In the genomic region with DNA sequence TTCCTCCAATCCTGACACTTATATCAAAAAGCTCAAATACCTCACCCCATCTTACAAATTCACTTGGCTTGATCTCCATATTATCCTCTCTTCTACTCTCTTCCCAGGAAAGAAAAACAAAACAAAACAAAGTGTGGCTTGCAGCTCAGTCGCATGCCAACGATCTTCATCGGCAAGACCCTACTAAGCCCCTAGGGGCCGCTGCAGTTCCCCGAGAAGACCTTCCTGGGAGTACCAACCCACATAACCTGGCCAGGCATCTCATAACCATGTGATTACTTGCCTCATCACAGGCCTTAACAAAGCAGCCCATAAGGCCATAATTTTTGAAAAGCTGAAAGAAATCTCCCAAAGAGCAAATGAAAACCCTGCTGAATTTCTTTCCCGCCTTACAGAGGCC, we compare ENCODE assay signal across 8 cellular contexts.
DNase-seq lines count a peak whose midpoint lies in the region; ATAC-seq, FAIRE-seq and TF ChIP-seq lines count a peak whose summit lies in the region.

No MANE protein-coding gene starts in this region.

- peak overlapping the region; percentile 87 for H3K27ac Mint-ChIP-seq in activated B cell treated with CpG ODN at 0.5 μM for 24 hours

- no peaks in the 10 kb centered on the region for H3K27me3 Mint-ChIP-seq in activated B cell treated with CpG ODN at 0.5 μM for 24 hours

- CTCF ChIA-PET in activated B cell treated with CpG ODN at 0.5 μM for 24 hours (lab: Charles Lee): no interaction called here

- H3K4me2 ChIP-seq in MM.1S (ENCODE audit: low read depth, low read length): no peak overlapping the region

- peaks cover 61% of the 10 kb centered on the region for H3K36me3 Mint-ChIP-seq in activated B cell treated with CpG ODN at 0.5 μM for 24 hours (ENCODE audit: low read depth)

- no peaks in the 10 kb centered on the region for H3K79me2 ChIP-seq in MM.1S (ENCODE audit: low read length)

- ATAC-seq in activated B cell treated with CpG ODN at 0.5 μM for 24 hours (ENCODE audit: low read depth): no peak
- no peak for ATAC-seq in GM18517 (IDR thresholded peaks at IDR 0.05; ENCODE audit: unreplicated experiment)
- no peak for ATAC-seq in GM18907 (IDR thresholded peaks at IDR 0.05; ENCODE audit: unreplicated experiment)

- H3K36me3 ChIP-seq in MM.1S (replicated peaks; ENCODE audit: insufficient read depth, low read length): no peaks in the 10 kb centered on the region

- DNase-seq in ELF-1 (ENCODE audit: low read depth, low spot score) (peak; percentile 70), MM.1S (no peak), activated B cell treated with CpG ODN at 0.5 μM for 24 hours (no peak), medulla oblongata (ENCODE audit: extremely low spot score) (peak; percentile 2), GM12891 (ENCODE audit: insufficient read length, low spot score) (no peak), DMS79 (lab: John Stamatoyannopoulos, UW) (no peak)

- no peaks in the 10 kb centered on the region for H3K9me3 ChIP-seq in MM.1S (replicated peaks; ENCODE audit: insufficient read depth, low read length)

- H4K20me1 ChIP-seq in MM.1S (ENCODE audit: insufficient read depth, low read length): no peaks in the 10 kb centered on the region

- H3K27me3 ChIP-seq in MM.1S (replicated peaks; ENCODE audit: insufficient read depth, low read length): no peaks in the 10 kb centered on the region

- H3K9me2 ChIP-seq in MM.1S (replicated peaks; ENCODE audit: insufficient read depth, low read length): no peaks in the 10 kb centered on the region

- H3K4me3 Mint-ChIP-seq in activated B cell treated with CpG ODN at 0.5 μM for 24 hours: peak overlapping the region; percentile 67

- H3K4me1 Mint-ChIP-seq in activated B cell treated with CpG ODN at 0.5 μM for 24 hours: peaks cover 76% of the 10 kb centered on the region

- H3K9me3 Mint-ChIP-seq in activated B cell treated with CpG ODN at 0.5 μM for 24 hours: peaks cover 38% of the 10 kb centered on the region

- no peak for TF ChIP-seq POLR2A in GM12891 (IDR thresholded peaks at IDR 0.05; ENCODE audit: low read depth, low read length)

- no peak overlapping the region for H3K9ac ChIP-seq in MM.1S (ENCODE audit: low read length)

- H3F3A ChIP-seq in MM.1S (ENCODE audit: insufficient read depth, low read length): 0 out of 2 replicates have a peak, but pooled peaks cover 5% of the 10 kb centered on the region

- TF ChIP-seq CTCF in MM.1S (IDR thresholded peaks at IDR 0.05; ENCODE audit: low read length) (peak; percentile 9; the same call in 1 of the 2 replicates), activated B cell treated with CpG ODN at 0.5 μM for 24 hours (IDR thresholded peaks at IDR 0.05) (no peak)

- intact Hi-C loops in activated B cell treated with CpG ODN at 0.5 μM for 24 hours (cut with micrococcal nuclease): no loop called here

- no peak overlapping the region for H3K27ac ChIP-seq in MM.1S (ENCODE audit: low read length)

- H3K4me1 ChIP-seq in MM.1S (ENCODE audit: low read length): peaks cover 29% of the 10 kb centered on the region

- H3K4me3 ChIP-seq in MM.1S (ENCODE audit: low read length): no peak overlapping the region

- FAIRE-seq in GM12891 (lab: Jason Lieb, UNC): no peak

- H2AFZ ChIP-seq in MM.1S (ENCODE audit: low read length): no peak overlapping the region

- POLR2A ChIA-PET in activated B cell treated with CpG ODN at 0.5 μM for 24 hours (lab: Charles Lee): no interaction called here

TF ChIP-seq in GM12891, 5 proteins besides CTCF, POLR2A, EP300 and RAD21:
- TF ChIP-seq TAF1 (IDR thresholded peaks at IDR 0.05; ENCODE audit: low read depth, low read length): no peak
- no peak for TF ChIP-seq POLR2AphosphoS5 (IDR thresholded peaks at IDR 0.05; ENCODE audit: low read depth, low read length)
- no peak for TF ChIP-seq PAX5 (IDR thresholded peaks at IDR 0.05; ENCODE audit: insufficient read depth, low read length, severe bottlenecking)
- TF ChIP-seq SPI1 (IDR thresholded peaks at IDR 0.05; ENCODE audit: low read depth, low read length): no peak
- no peak for TF ChIP-seq POU2F2 (IDR thresholded peaks at IDR 0.05; ENCODE audit: low read depth, low read length)
TF ChIP-seq in GM12891: peak in this region for 0.

Comparison
In these comparisons a context has a peak if more than half of its experiments do, and no peak if none do; other contexts are left out.
1. DNase-seq: peak in ELF-1 (single experiment) and medulla oblongata (single experiment); none in MM.1S (single experiment), activated B cell treated with CpG ODN at 0.5 μM for 24 hours (single experiment), GM12891 (single experiment) and DMS79 (single experiment).